Comparison of ENCODE assay signal across 20 cellular contexts in the genomic region with DNA sequence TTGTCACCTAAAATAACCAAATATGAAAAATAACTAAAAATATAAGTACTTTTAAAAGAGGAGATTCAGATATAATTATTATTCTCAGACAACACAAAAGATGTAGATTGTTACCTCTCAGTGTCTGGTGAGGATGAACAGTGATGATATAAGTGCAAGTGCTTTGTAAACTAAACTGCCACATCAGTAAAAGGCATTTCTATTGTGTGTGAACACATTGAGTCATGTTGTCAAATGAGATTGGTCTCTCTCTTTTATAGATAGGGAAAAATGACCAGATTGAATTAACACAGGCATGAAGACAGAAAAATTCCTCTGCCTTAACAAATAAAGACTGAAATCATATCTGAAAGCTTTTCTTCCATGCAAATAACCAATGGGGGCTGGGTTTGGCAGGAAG.
"Had no signal": no experiment of that assay in that cellular context is flagged by ENCODE, and none has a peak within 500 bp of the region (broad histone marks: within the 10 kb centered on the region; RNA-seq: fewer than 3 reads in every experiment).

No MANE protein-coding gene starts in this region.

- H3K27me3 Mint-ChIP-seq: naive thymus-derived CD4-positive, alpha-beta T cell had no signal

- H3K27me3 ChIP-seq: dorsolateral prefrontal cortex, right atrium auricular region, sigmoid colon, stomach, upper lobe of left lung, uterus had no signal

- H3K36me3 Mint-ChIP-seq: naive thymus-derived CD4-positive, alpha-beta T cell had no signal

- H3K9me3 ChIP-seq: heart left ventricle, right atrium auricular region, sigmoid colon, stomach, thoracic aorta, upper lobe of left lung, uterus had no signal

- H3K27ac Mint-ChIP-seq: naive thymus-derived CD4-positive, alpha-beta T cell; nephron progenitor cell had no signal

- H3K4me1 Mint-ChIP-seq: naive thymus-derived CD4-positive, alpha-beta T cell; nephron progenitor cell had no signal

- ATAC-seq: heart left ventricle; naive thymus-derived CD4-positive, alpha-beta T cell had no signal

- H3K9me3 Mint-ChIP-seq: nephron progenitor cell had no signal

- H3K4me1 ChIP-seq: heart left ventricle, right atrium auricular region, sigmoid colon, stomach, upper lobe of left lung, uterus had no signal

- H3K4me3 ChIP-seq: dorsolateral prefrontal cortex, heart left ventricle, right atrium auricular region, sigmoid colon, skin epidermis, stomach, thoracic aorta, upper lobe of left lung, uterus had no signal

- H3K4me3 Mint-ChIP-seq: naive thymus-derived CD4-positive, alpha-beta T cell; nephron progenitor cell had no signal

- H3K27ac ChIP-seq: dorsolateral prefrontal cortex, heart left ventricle, right atrium auricular region, sigmoid colon, skin epidermis, stomach, thoracic aorta, upper lobe of left lung, uterus had no signal

- H3K36me3 ChIP-seq: heart left ventricle, right atrium auricular region, sigmoid colon, stomach, thoracic aorta, upper lobe of left lung, uterus had no signal

- DNase-seq: cortex of kidney; dorsolateral prefrontal cortex; effector CD8-positive, alpha-beta T cell; heart left ventricle; hippocampal formation; mesendoderm; naive thymus-derived CD4-positive, alpha-beta T cell; nephron progenitor cell; posterior cingulate gyrus; sigmoid colon; stimulated activated CD4-positive, alpha-beta T cell treated with anti-CD3 and anti-CD28 coated beads, Interleukin-2, amount 100 ng/mL, for 24 hours; stimulated activated CD4-positive, alpha-beta T cell treated with anti-CD3 and anti-CD28 coated beads, Interleukin-4, amount 100 ng/mL, for 4 hours; stimulated activated naive CD4-positive, alpha-beta T cell; stomach; substantia nigra; upper lobe of left lung; uterus had no signal
